In the genomic region with DNA sequence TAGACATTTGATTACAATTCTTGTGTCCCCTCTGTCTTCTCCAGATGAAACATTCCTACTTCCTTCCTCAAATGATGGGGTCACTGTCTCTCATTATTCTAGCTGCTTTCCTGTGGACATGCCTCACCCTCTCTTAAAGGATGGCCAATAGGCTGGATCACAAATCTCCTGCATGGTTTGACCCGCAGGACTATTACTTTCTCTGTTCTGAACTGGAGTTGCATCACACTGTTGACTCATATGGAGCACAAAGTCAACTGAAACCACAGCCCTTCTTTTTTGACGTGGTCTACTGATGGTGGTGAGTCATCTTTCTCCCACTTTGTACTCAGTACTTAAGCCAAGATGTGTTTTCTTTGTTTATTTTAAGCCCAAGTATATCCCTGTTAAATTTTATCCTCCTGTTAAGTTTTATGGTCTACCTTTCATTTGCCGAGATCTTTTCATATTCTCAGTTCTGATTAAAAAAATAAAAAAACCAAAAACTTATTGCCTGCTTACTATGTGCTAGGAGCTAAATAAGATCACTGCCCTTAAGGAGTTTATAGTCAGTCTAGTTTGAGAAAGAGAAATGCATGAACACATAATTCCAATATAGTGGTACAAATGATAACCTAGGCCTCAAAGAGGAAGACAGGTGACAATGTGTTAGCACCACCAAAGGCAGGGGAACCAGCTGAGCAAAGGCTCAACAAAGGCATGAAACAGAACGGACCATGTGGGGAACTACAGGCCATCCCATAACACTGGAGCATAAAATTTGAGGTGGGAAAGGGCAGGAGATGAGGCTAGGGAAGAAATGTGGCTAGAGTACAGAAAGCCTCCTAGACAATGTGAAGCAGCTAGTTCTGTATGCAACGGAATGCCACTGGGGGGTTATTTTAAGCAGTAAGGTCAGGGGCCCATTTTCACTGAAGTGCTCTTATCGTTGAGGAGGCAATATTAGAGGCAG, we compare ENCODE assay signal across 1 cellular context.
TF ChIP-seq lines count a peak whose summit lies in the region.

No MANE protein-coding gene starts in this region.

TF ChIP-seq in HepG2, 621 proteins besides CTCF, POLR2A, EP300 and RAD21 (continued from another document and continues in another):
- TF ChIP-seq NFAT5 (CRISPR knock-in tag; IDR thresholded peaks at IDR 0.05) (0 out of 2 replicates have a peak, but pooled peaks have one; percentile 51), ZFP41 (CRISPR knock-in tag; IDR thresholded peaks at IDR 0.05; ENCODE audit: borderline replicate concordance) (no peak), ZNF616 (CRISPR knock-in tag; IDR thresholded peaks at IDR 0.05; ENCODE audit: low read depth) (no peak), SRSF1 (optimal IDR thresholded peaks at IDR 0.05; ENCODE audit: low read depth, low read length) (no peak), TGIF2 (CRISPR knock-in tag; IDR thresholded peaks at IDR 0.05) (peak; percentile 95), PAF1 (CRISPR knock-in tag; IDR thresholded peaks at IDR 0.05) (no peak), ZFP90 (CRISPR knock-in tag; IDR thresholded peaks at IDR 0.05; ENCODE audit: borderline replicate concordance) (no peak; the same call in 1 of the 2 replicates), REST (IDR thresholded peaks at IDR 0.05; ENCODE audit: borderline replicate concordance in 1 of 2, low read depth in 1 of 2, low read length in 2 of 2) (peak in 1 of 2 experiments; percentile 58; a peak in 1 of 4 replicates), HNRNPUL1 (IDR thresholded peaks at IDR 0.05; ENCODE audit: low read depth, low read length) (no peak), PITX1 (CRISPR knock-in tag; IDR thresholded peaks at IDR 0.05) (peak; percentile 95), TFDP2 (CRISPR knock-in tag; IDR thresholded peaks at IDR 0.05) (peak; percentile 58; the same call in 1 of the 2 replicates), ZNF704 (CRISPR knock-in tag; IDR thresholded peaks at IDR 0.05; ENCODE audit: borderline replicate concordance) (no peak), NRL (CRISPR knock-in tag; IDR thresholded peaks at IDR 0.05; ENCODE audit: borderline replicate concordance) (no peak), SNAPC2 (CRISPR knock-in tag; IDR thresholded peaks at IDR 0.05) (peak; percentile 94), FIP1L1 (IDR thresholded peaks at IDR 0.05; ENCODE audit: borderline replicate concordance, insufficient read depth, low read depth, low read length) (no peak), ZSCAN21 (CRISPR knock-in tag; IDR thresholded peaks at IDR 0.05; ENCODE audit: borderline replicate concordance) (peak; percentile 97), TEAD2 (CRISPR knock-in tag; IDR thresholded peaks at IDR 0.05) (no peak), ASH2L (IDR thresholded peaks at IDR 0.05; ENCODE audit: insufficient read length, low read depth, low read length) (no peak), KDM1A (CRISPR knock-in tag; IDR thresholded peaks at IDR 0.05) (peak; percentile 78), KLF13 (CRISPR knock-in tag; IDR thresholded peaks at IDR 0.05) (no peak), HNF4G (IDR thresholded peaks at IDR 0.05; ENCODE audit: borderline replicate concordance, low read depth, low read length) (peak; percentile 93), HNF4G (CRISPR knock-in tag; IDR thresholded peaks at IDR 0.05; ENCODE audit: borderline replicate concordance, low read depth) (peak; percentile 82; the same call in 1 of the 2 replicates), ZNF709 (CRISPR knock-in tag; IDR thresholded peaks at IDR 0.05) (0 out of 2 replicates have a peak, but pooled peaks have one; percentile 41), BCL3 (CRISPR knock-in tag; IDR thresholded peaks at IDR 0.05) (no peak), ZZZ3 (CRISPR knock-in tag; IDR thresholded peaks at IDR 0.05; ENCODE audit: borderline replicate concordance) (no peak), SMARCC2 (IDR thresholded peaks at IDR 0.05) (peak; percentile 2; the same call in 1 of the 2 replicates), ZNF720 (CRISPR knock-in tag; IDR thresholded peaks at IDR 0.05) (no peak), ZNF670 (CRISPR knock-in tag; IDR thresholded peaks at IDR 0.05; ENCODE audit: borderline replicate concordance) (peak; percentile 97), TRAFD1 (CRISPR knock-in tag; IDR thresholded peaks at IDR 0.05; ENCODE audit: borderline replicate concordance) (no peak), MED8 (CRISPR knock-in tag; IDR thresholded peaks at IDR 0.05; ENCODE audit: insufficient replicate concordance) (peak; percentile 10)
- TF ChIP-seq, protein P1, sequence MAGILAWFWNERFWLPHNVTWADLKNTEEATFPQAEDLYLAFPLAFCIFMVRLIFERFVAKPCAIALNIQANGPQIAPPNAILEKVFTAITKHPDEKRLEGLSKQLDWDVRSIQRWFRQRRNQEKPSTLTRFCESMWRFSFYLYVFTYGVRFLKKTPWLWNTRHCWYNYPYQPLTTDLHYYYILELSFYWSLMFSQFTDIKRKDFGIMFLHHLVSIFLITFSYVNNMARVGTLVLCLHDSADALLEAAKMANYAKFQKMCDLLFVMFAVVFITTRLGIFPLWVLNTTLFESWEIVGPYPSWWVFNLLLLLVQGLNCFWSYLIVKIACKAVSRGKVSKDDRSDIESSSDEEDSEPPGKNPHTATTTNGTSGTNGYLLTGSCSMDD (CRISPR knock-in tag; IDR thresholded peaks at IDR 0.05): no peak
- TF ChIP-seq, protein P2, sequence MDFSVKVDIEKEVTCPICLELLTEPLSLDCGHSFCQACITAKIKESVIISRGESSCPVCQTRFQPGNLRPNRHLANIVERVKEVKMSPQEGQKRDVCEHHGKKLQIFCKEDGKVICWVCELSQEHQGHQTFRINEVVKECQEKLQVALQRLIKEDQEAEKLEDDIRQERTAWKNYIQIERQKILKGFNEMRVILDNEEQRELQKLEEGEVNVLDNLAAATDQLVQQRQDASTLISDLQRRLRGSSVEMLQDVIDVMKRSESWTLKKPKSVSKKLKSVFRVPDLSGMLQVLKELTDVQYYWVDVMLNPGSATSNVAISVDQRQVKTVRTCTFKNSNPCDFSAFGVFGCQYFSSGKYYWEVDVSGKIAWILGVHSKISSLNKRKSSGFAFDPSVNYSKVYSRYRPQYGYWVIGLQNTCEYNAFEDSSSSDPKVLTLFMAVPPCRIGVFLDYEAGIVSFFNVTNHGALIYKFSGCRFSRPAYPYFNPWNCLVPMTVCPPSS (IDR thresholded peaks at IDR 0.05): no peak
- TF ChIP-seq, protein P3, sequence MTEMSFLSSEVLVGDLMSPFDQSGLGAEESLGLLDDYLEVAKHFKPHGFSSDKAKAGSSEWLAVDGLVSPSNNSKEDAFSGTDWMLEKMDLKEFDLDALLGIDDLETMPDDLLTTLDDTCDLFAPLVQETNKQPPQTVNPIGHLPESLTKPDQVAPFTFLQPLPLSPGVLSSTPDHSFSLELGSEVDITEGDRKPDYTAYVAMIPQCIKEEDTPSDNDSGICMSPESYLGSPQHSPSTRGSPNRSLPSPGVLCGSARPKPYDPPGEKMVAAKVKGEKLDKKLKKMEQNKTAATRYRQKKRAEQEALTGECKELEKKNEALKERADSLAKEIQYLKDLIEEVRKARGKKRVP (CRISPR knock-in tag; IDR thresholded peaks at IDR 0.05): peak; percentile 61 to 99; a peak in 3 of 4 replicates
- TF ChIP-seq, protein P4, sequence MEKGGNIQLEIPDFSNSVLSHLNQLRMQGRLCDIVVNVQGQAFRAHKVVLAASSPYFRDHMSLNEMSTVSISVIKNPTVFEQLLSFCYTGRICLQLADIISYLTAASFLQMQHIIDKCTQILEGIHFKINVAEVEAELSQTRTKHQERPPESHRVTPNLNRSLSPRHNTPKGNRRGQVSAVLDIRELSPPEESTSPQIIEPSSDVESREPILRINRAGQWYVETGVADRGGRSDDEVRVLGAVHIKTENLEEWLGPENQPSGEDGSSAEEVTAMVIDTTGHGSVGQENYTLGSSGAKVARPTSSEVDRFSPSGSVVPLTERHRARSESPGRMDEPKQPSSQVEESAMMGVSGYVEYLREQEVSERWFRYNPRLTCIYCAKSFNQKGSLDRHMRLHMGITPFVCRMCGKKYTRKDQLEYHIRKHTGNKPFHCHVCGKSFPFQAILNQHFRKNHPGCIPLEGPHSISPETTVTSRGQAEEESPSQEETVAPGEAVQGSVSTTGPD (CRISPR knock-in tag; IDR thresholded peaks at IDR 0.05): no peak
